Comparison of ENCODE assay signal across 19 cellular contexts in the genomic region with DNA sequence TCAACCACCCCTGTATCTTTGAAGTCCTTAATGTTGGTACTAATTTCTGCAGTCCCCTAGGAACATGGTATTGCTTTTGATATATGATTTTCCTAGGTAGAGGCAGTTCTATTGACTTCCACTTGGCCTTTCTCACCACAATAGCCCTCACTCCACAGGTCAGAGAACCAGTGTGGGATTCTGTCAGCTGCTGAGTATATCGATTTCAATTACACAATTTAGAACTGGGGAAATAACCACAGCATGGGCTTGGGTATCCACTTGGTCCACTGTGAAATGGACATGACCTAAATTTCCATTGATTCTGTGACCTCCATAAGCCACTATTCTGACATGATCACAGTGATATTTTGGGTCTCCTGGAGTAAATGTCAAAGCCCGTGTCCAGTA.
DNase-seq lines count a peak whose midpoint lies in the region; ATAC-seq and TF ChIP-seq lines count a peak whose summit lies in the region.
"Had no signal": no experiment of that assay in that cellular context is flagged by ENCODE, and none has a peak within 500 bp of the region (broad histone marks: within the 10 kb centered on the region; RNA-seq: fewer than 3 reads in every experiment).

No MANE protein-coding gene starts in this region.

- H3K27me3 ChIP-seq in gastrocnemius medialis, result no peaks in the 10 kb centered on the region
- no peaks in the 10 kb centered on the region for H3K27me3 ChIP-seq in lower lobe of right lung (ENCODE audit: low read depth)
- H3K27me3 ChIP-seq: BE2C, BLaER1 had no signal

- H3K9me3 ChIP-seq in gastrocnemius medialis (no peaks in the 10 kb centered on the region), lower lobe of right lung (no peaks in the 10 kb centered on the region)
- H3K9me3 ChIP-seq: BE2C, Caco-2 had no signal

- TF ChIP-seq POLR2A in gastrocnemius medialis (IDR thresholded peaks at IDR 0.05), result no peak

- intact Hi-C loops in gastrocnemius medialis (cut with DNase I; ENCODE audit: low total_unique reads) (no loop called here), lower lobe of right lung (cut with DNase I) (no loop called here)

- DNase-seq in LHCN-M2 (ENCODE audit: low read depth), result peak; percentile 5
- peak; percentile 25 for DNase-seq in OCI-M1 (lab: John Stamatoyannopoulos, UW)
- peak; percentile 44 for DNase-seq in myocyte (ENCODE audit: low read depth)
- DNase-seq in gastrocnemius medialis, result no peak
- no peak for DNase-seq in lower lobe of right lung
- DNase-seq in midbrain (lab: John Stamatoyannopoulos, UW), result no peak
- DNase-seq in C1 segment of cervical spinal cord (lab: John Stamatoyannopoulos, UW), result no peak
- DNase-seq: 8988T; ACHN; BE2C; Caco-2; Calu3; CD4-positive, alpha-beta T cell; CD8-positive, alpha-beta T cell; DMS79 treated with DMSO at 0.1 percent for 48 hours; GF-D8 had no signal

- H3K4me3 ChIP-seq in gastrocnemius medialis (no peak overlapping the region), lower lobe of right lung (no peak overlapping the region)
- H3K4me3 ChIP-seq: BLaER1 had no signal

- in situ Hi-C loops in gastrocnemius medialis (cut with MboI; ENCODE audit: low sequenced_read_pairs in 4 of 4), result no loop called here

- H3K4me1 ChIP-seq in gastrocnemius medialis (peaks cover 12 to 33% of the 10 kb centered on the region in 2 donors), lower lobe of right lung (no peaks in the 10 kb centered on the region)
- H3K4me1 ChIP-seq: BE2C, BLaER1, Caco-2 had no signal

- H3K36me3 ChIP-seq in gastrocnemius medialis, result peaks cover 0 to 6% of the 10 kb centered on the region in 2 donors
- H3K36me3 ChIP-seq in lower lobe of right lung, result no peaks in the 10 kb centered on the region
- H3K36me3 ChIP-seq: BE2C, BLaER1 had no signal

- H3K27ac ChIP-seq in gastrocnemius medialis, result peak overlapping the region; percentile 49 to 84 (median 75)
- H3K27ac ChIP-seq in lower lobe of right lung, result no peak overlapping the region
- H3K27ac ChIP-seq: BLaER1, C4-2B had no signal

- TF ChIP-seq CTCF in gastrocnemius medialis (IDR thresholded peaks at IDR 0.05 in 4 of 5, conservative IDR thresholded peaks at IDR 0.05 in 1 of 5), result no peak
- no peak for TF ChIP-seq CTCF in lower lobe of right lung (IDR thresholded peaks at IDR 0.05)

- ATAC-seq in gastrocnemius medialis (peak; percentile 41 to 49), lower lobe of right lung (no peak), HG02981 (IDR thresholded peaks at IDR 0.05; ENCODE audit: unreplicated experiment) (no peak)
- ATAC-seq: CD8-positive, alpha-beta T cell had no signal

Comparison
In these comparisons a context has a peak if more than half of its experiments do, and no peak if none do; other contexts are left out.
1. DNase-seq: peak in LHCN-M2 (single experiment), OCI-M1 (single experiment) and myocyte (single experiment); none in gastrocnemius medialis (0 of 2), lower lobe of right lung (single experiment), midbrain (single experiment) and C1 segment of cervical spinal cord (0 of 14).
2. ATAC-seq: peak in gastrocnemius medialis (2 of 2); none in lower lobe of right lung (0 of 2) and HG02981 (single experiment).